Comparison of ENCODE assay signal across 23 cellular contexts in genomic region chr11:113817162-113817561, GRCh38. TPM values are rescaled to one million over a fixed set of nuclear protein-coding genes. Genes with fewer than 3 reads are reported as not detected.
"Had no signal": no experiment of that assay in that cellular context is flagged by ENCODE, and none has a peak within 500 bp of the region (broad histone marks: within the 10 kb centered on the region; RNA-seq: fewer than 3 reads in every experiment).

No MANE protein-coding gene starts in this region.

- H3K27me3 ChIP-seq: body of pancreas, dorsolateral prefrontal cortex, heart left ventricle, upper lobe of right lung had no signal

- H3K4me1 ChIP-seq: body of pancreas, parathyroid adenoma, upper lobe of right lung had no signal

- H3K79me2 ChIP-seq: parathyroid adenoma had no signal

- DNase-seq: activated CD4-positive, alpha-beta T cell treated with anti-CD3 and anti-CD28 coated beads, Interleukin-2, amount 50 U/mL, for 1 hour; activated CD4-positive, CD25-positive, alpha-beta regulatory T cell treated with anti-CD3 and anti-CD28 coated beads, Interleukin-2, amount 50 U/mL, for 72 hours; activated CD8-positive, alpha-beta memory T cell treated with anti-CD3 and anti-CD28 coated beads, Interleukin-2, amount 50 U/mL, for 4 hours; activated effector memory CD4-positive, alpha-beta T cell treated with Interleukin-2 at 50 U/mL for 16 hours; activated T-cell treated with anti-CD3 and anti-CD28 coated beads, Interleukin-2, amount 50 U/mL, for 48 hours; body of pancreas; caudate nucleus; dorsolateral prefrontal cortex; heart left ventricle; kidney glomerular epithelial cell; left ventricle myocardium inferior; mucosa of descending colon; naive thymus-derived CD8-positive, alpha-beta T cell; stimulated activated CD4-positive, alpha-beta T cell treated with anti-CD3 and anti-CD28 coated beads, Interleukin-4, amount 100 ng/mL, for 4 hours; upper lobe of right lung had no signal

- H3K27ac ChIP-seq: body of pancreas, dorsolateral prefrontal cortex, epithelial cell of prostate, heart left ventricle, parathyroid adenoma, thoracic aorta, upper lobe of right lung had no signal

- H3K9ac ChIP-seq: parathyroid adenoma had no signal

- ATAC-seq: activated naive CD4-positive, alpha-beta T cell treated with anti-CD3 and anti-CD28 coated beads, Interleukin-2, amount 50 U/mL, for 72 hours; body of pancreas; heart left ventricle; mucosa of descending colon; naive thymus-derived CD8-positive, alpha-beta T cell; sciatic nerve; stimulated activated memory B cell treated with anti-CD40 and anti-IgM and Interleukin-4, amounts not matched to agents 10 μg/mL and 1 μg/mL and 100 μg/mL, for 72 hours; upper lobe of right lung had no signal

- H3K4me3 ChIP-seq: body of pancreas, dorsolateral prefrontal cortex, heart left ventricle, left ventricle myocardium inferior, mucosa of descending colon, thoracic aorta, upper lobe of right lung had no signal

- H2AFZ ChIP-seq: parathyroid adenoma had no signal

- H3K9me3 ChIP-seq: body of pancreas, heart left ventricle, left ventricle myocardium inferior, mucosa of descending colon, thoracic aorta, upper lobe of right lung had no signal

RNA-seq across cellular contexts. Expression of gene CLDN25, which starts 37.6 kb away (rescaled TPM):
- total RNA-seq: activated naive CD4-positive, alpha-beta T cell treated with anti-CD3 and anti-CD28 coated beads, Interleukin-2, amount 50 U/mL, for 72 hours; body of pancreas; dorsolateral prefrontal cortex; fibroblast of lung; frontal cortex; heart left ventricle; left ventricle myocardium inferior; mucosa of descending colon; naive thymus-derived CD8-positive, alpha-beta T cell; sciatic nerve; thoracic aorta; upper lobe of right lung had no signal
- polyA plus RNA-seq: fibroblast of lung; heart left ventricle; naive thymus-derived CD8-positive, alpha-beta T cell had no signal
